ENCODE assay signal across 26 cellular contexts in genomic region chr7:3495957-3496356, GRCh38.
"Had no signal": no experiment of that assay in that cellular context is flagged by ENCODE, and none has a peak within 500 bp of the region (broad histone marks: within the 10 kb centered on the region; RNA-seq: fewer than 3 reads in every experiment).

No MANE protein-coding gene starts in this region.

- H3K27ac Mint-ChIP-seq: activated B cell treated with CpG ODN at 0.5 μM for 24 hours; activated CD8-positive, alpha-beta T cell treated with anti-CD3 and anti-CD28 coated beads for 36 hours; activated naive CD4-positive, alpha-beta T cell treated with anti-CD3 and anti-CD28 coated beads, Interleukin-2, amount 50 U/mL, for 24 hours; activated naive CD8-positive, alpha-beta T cell treated with anti-CD3 and anti-CD28 coated beads, Interleukin-2, amount 50 U/mL, for 24 hours; activated T-helper 2 cell treated with anti-CD3 and anti-CD28 coated beads, Interferon-gamma antibody, Interleukin-2, Interleukin-4, amounts not matched to agents 10 μg/mL and 5 μg/mL and 100 μg/mL, durations not matched to agents 14 hours and 24 hours and 36 hours; mesothelial cell of epicardium; nephron progenitor cell; progenitor cell of endocrine pancreas; T-helper 2 cell treated with Interferon-gamma antibody and Interleukin-4, amounts not matched to agents 5 μg/mL and 100 μg/mL, for 36 hours had no signal

- H3K36me3 ChIP-seq: gastroesophageal sphincter, ovary, transverse colon, uterus had no signal

- DNase-seq: activated B cell treated with CpG ODN at 0.5 μM for 24 hours; activated CD4-positive, alpha-beta T cell treated with anti-CD3 and anti-CD28 coated beads, Interleukin-2, amount 50 U/mL, for 1 hour; activated CD8-positive, alpha-beta T cell treated with anti-CD3 and anti-CD28 coated beads for 36 hours; activated naive CD8-positive, alpha-beta T cell treated with anti-CD3 and anti-CD28 coated beads, Interleukin-2, amount 50 U/mL, for 24 hours; activated T-cell treated with anti-CD3 and anti-CD28 coated beads, Interleukin-2, amount 50 U/mL, for 4 hours; amygdala; effector CD8-positive, alpha-beta T cell; head of caudate nucleus; mammary epithelial cell; naive B cell; nephron progenitor cell; ovary; stimulated activated CD4-positive, alpha-beta T cell treated with anti-CD3 and anti-CD28 coated beads, Interleukin-15, amount 100 ng/mL, for 24 hours; stimulated activated CD4-positive, alpha-beta T cell treated with anti-CD3 and anti-CD28 coated beads, Interleukin-2, amount 100 ng/mL, for 24 hours; stimulated activated naive CD4-positive, alpha-beta T cell; T-helper 1 cell; testis; transverse colon; uterus had no signal

- H3K4me1 ChIP-seq: gastroesophageal sphincter, transverse colon, uterus had no signal

- H3K27me3 Mint-ChIP-seq: activated naive CD4-positive, alpha-beta T cell treated with anti-CD3 and anti-CD28 coated beads, Interleukin-2, amount 50 U/mL, for 24 hours; activated naive CD8-positive, alpha-beta T cell treated with anti-CD3 and anti-CD28 coated beads, Interleukin-2, amount 50 U/mL, for 24 hours; progenitor cell of endocrine pancreas had no signal

- H3K27me3 ChIP-seq: gastroesophageal sphincter, ovary, testis, transverse colon, uterus had no signal

- H3K4me3 ChIP-seq: gastroesophageal sphincter, ovary, testis, transverse colon, uterus had no signal

- H3K4me3 Mint-ChIP-seq: activated B cell treated with CpG ODN at 0.5 μM for 24 hours; activated CD8-positive, alpha-beta T cell treated with anti-CD3 and anti-CD28 coated beads for 36 hours; activated naive CD4-positive, alpha-beta T cell treated with anti-CD3 and anti-CD28 coated beads, Interleukin-2, amount 50 U/mL, for 24 hours; activated naive CD8-positive, alpha-beta T cell treated with anti-CD3 and anti-CD28 coated beads, Interleukin-2, amount 50 U/mL, for 24 hours; activated T-cell treated with anti-CD3 and anti-CD28 coated beads, Interleukin-2, amount 50 U/mL, for 4 hours; central memory CD8-positive, alpha-beta T cell; mesothelial cell of epicardium; naive B cell; nephron progenitor cell; T-helper 2 cell treated with Interferon-gamma antibody and Interleukin-4, amounts not matched to agents 5 μg/mL and 100 μg/mL, for 36 hours had no signal

- ATAC-seq: activated CD8-positive, alpha-beta T cell treated with anti-CD3 and anti-CD28 coated beads for 36 hours; activated naive CD8-positive, alpha-beta T cell treated with anti-CD3 and anti-CD28 coated beads, Interleukin-2, amount 50 U/mL, for 24 hours; activated T-cell treated with anti-CD3 and anti-CD28 coated beads, Interleukin-2, amount 50 U/mL, for 4 hours; gastroesophageal sphincter had no signal

- H3K9me3 ChIP-seq: ovary, testis had no signal

- H3K27ac ChIP-seq: gastroesophageal sphincter, ovary, testis, transverse colon, uterus had no signal

- H3K4me1 Mint-ChIP-seq: activated B cell treated with CpG ODN at 0.5 μM for 24 hours, naive B cell had no signal
